Comparison of ENCODE assay signal across 8 cellular contexts in the genomic region with DNA sequence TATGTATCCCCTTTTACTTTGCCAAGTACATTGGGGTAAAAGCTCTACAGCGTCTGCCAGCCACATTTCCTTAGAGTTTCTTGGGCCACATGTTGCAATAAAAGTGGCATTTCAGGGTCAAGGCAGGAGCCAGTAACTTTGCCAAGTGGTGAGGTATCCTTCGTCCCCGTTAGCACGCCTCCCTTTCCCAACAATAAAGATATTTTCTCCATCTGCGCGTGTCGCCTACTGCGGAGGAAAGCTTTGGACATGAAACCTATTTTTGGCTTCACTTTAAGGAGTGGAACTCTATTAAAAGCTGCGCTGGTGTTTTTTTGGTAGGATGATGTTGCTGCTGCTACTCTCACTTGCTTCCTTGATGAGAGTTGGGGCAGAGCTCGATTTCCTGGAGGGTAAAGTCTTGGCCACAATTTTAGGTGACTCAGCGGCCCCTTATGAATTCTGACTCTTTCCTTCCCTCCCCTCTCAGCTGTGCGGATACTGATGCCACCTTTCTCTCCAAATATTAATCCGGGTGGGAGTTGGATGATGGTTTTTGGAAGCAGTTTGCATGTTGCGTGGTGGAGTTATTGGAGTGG. TPM values are rescaled to one million over a fixed set of nuclear protein-coding genes. Genes with fewer than 3 reads are reported as not detected.
DNase-seq lines count a peak whose midpoint lies in the region; ATAC-seq and TF ChIP-seq lines count a peak whose summit lies in the region.

No MANE protein-coding gene starts in this region.

- peak; percentile 0 for ATAC-seq in GM19025 (IDR thresholded peaks at IDR 0.05; ENCODE audit: low read depth, unreplicated experiment)
- peak in 1 of 2 donors; percentile 0 for ATAC-seq in naive B cell (ENCODE audit: low read depth in 2 of 2)

- DNase-seq in AG08396 (ENCODE audit: low spot score) (peak; percentile 59), epithelial cell of prostate (ENCODE audit: low read depth, low spot score) (no peak), naive B cell (no peak), tibial artery (no peak), DMS53 treated with DMSO at 0.1 percent for 48 hours (lab: John Stamatoyannopoulos, UW; ENCODE audit: unreplicated experiment) (no peak)
- DNase-seq in activated CD4-positive, alpha-beta T cell treated with anti-CD3 and anti-CD28 coated beads, Interleukin-2, amount 10 ng/mL, durations not matched to agents 24 days and 14 days, result no peak

- H3K27me3 ChIP-seq in HUES6 (ENCODE audit: control insufficient read depth, insufficient read depth, low read length), result no peaks in the 10 kb centered on the region
- no peaks in the 10 kb centered on the region for H3K27me3 ChIP-seq in tibial artery

- H3K27ac ChIP-seq in HUES6 (ENCODE audit: low read depth, low read length) (peak overlapping the region; percentile 93), epithelial cell of prostate (peak overlapping the region; percentile 97), tibial artery (peak overlapping the region; percentile 96 to 98)

- peaks cover 15% of the 10 kb centered on the region; the same call in 1 of the 2 replicates for H3K4me1 ChIP-seq in HUES6 (ENCODE audit: control insufficient read depth, insufficient read depth, low read length)
- H3K4me1 ChIP-seq in tibial artery, result peaks cover 0 to 16% (median 8%) of the 10 kb centered on the region in 4 donors

- H3K27ac Mint-ChIP-seq in activated CD4-positive, alpha-beta T cell treated with anti-CD3 and anti-CD28 coated beads, Interleukin-2, amount 10 ng/mL, durations not matched to agents 24 days and 14 days, result peak overlapping the region; percentile 99
- peak overlapping the region; percentile 98 to 99 (median 99) for H3K27ac Mint-ChIP-seq in naive B cell

- peak overlapping the region; percentile 95 for H3K4me3 Mint-ChIP-seq in activated CD4-positive, alpha-beta T cell treated with anti-CD3 and anti-CD28 coated beads, Interleukin-2, amount 10 ng/mL, durations not matched to agents 24 days and 14 days
- H3K4me3 Mint-ChIP-seq in naive B cell, result peak overlapping the region; percentile 96 to 99 (median 97)

- TF ChIP-seq CTCF in tibial artery (IDR thresholded peaks at IDR 0.05), result no peak

- peaks cover 28% of the 10 kb centered on the region for H3K4me1 Mint-ChIP-seq in activated CD4-positive, alpha-beta T cell treated with anti-CD3 and anti-CD28 coated beads, Interleukin-2, amount 10 ng/mL, durations not matched to agents 24 days and 14 days
- peaks cover 27 to 50% (median 45%) of the 10 kb centered on the region in 3 donors for H3K4me1 Mint-ChIP-seq in naive B cell

- intact Hi-C loops in activated CD4-positive, alpha-beta T cell treated with anti-CD3 and anti-CD28 coated beads, Interleukin-2, amount 10 ng/mL, durations not matched to agents 24 days and 14 days (cut with micrococcal nuclease), result loop anchor here (2.0 to 10.0 kb wide), 4 partner anchors 20 to 370 kb away; partner anchors contain the start of gene PTHLH
- intact Hi-C loops in tibial artery (cut with DNase I; ENCODE audit: low total_unique reads), result no loop called here

- H3K9me3 Mint-ChIP-seq in activated CD4-positive, alpha-beta T cell treated with anti-CD3 and anti-CD28 coated beads, Interleukin-2, amount 10 ng/mL, durations not matched to agents 24 days and 14 days, result peaks cover 17% of the 10 kb centered on the region
- H3K9me3 Mint-ChIP-seq in naive B cell, result peaks cover 0 to 3% (median 2%) of the 10 kb centered on the region in 7 donors

- no peaks in the 10 kb centered on the region for H3K36me3 ChIP-seq in HUES6 (ENCODE audit: control insufficient read depth, insufficient read depth, low read length)
- H3K36me3 ChIP-seq in tibial artery, result peaks cover 0 to 4% (median 0%) of the 10 kb centered on the region in 3 donors

- peak overlapping the region; percentile 89 for H3K9ac ChIP-seq in HUES6 (ENCODE audit: low read length)

- peaks cover 24% of the 10 kb centered on the region for H3K36me3 Mint-ChIP-seq in activated CD4-positive, alpha-beta T cell treated with anti-CD3 and anti-CD28 coated beads, Interleukin-2, amount 10 ng/mL, durations not matched to agents 24 days and 14 days (ENCODE audit: low read depth)
- H3K36me3 Mint-ChIP-seq in naive B cell, result peaks cover 17 to 20% of the 10 kb centered on the region in 2 donors

- no peaks in the 10 kb centered on the region for H3K27me3 Mint-ChIP-seq in activated CD4-positive, alpha-beta T cell treated with anti-CD3 and anti-CD28 coated beads, Interleukin-2, amount 10 ng/mL, durations not matched to agents 24 days and 14 days
- no peaks in the 10 kb centered on the region for H3K27me3 Mint-ChIP-seq in naive B cell

- H3K4me3 ChIP-seq in HUES6 (ENCODE audit: low read depth, low read length) (peak overlapping the region; percentile 96), tibial artery (peak overlapping the region; percentile 80 to 89)

- H3K9me3 ChIP-seq in HUES6 (ENCODE audit: control insufficient read depth, insufficient read depth, low read depth, low read length), result peaks cover 11% of the 10 kb centered on the region; the same call in 1 of the 2 replicates
- no peaks in the 10 kb centered on the region for H3K9me3 ChIP-seq in tibial artery

RNA-seq across cellular contexts. Expression of gene CCDC91, which starts 0.9 kb away (rescaled TPM):
- 12.0 and 15.4 TPM in 2 replicates for total RNA-seq in activated CD4-positive, alpha-beta T cell treated with anti-CD3 and anti-CD28 coated beads, Interleukin-2, amount 10 ng/mL, durations not matched to agents 24 days and 14 days
- polyA plus RNA-seq in naive B cell (ENCODE audit: low read depth in 6 of 6), result 10 to 100 TPM; 49.6 to 82.9 (median 68.4) TPM
